Comparison of ENCODE assay signal across 15 cellular contexts in genomic region chr10:75034131-75034512, GRCh38.
DNase-seq lines count a peak whose midpoint lies in the region; ATAC-seq and TF ChIP-seq lines count a peak whose summit lies in the region.
"Had no signal": no experiment of that assay in that cellular context is flagged by ENCODE, and none has a peak within 500 bp of the region (broad histone marks: within the 10 kb centered on the region; RNA-seq: fewer than 3 reads in every experiment).

No MANE protein-coding gene starts in this region.

- in situ Hi-C loops in HAP-1 (cut with MboI; ENCODE audit: low sequenced_read_pairs) = no loop called here

- WGBS in psoas muscle, 3 donors = 30 to 57% (median 39%) methylated on average over 5 of the region's 5 CpGs

- H3K4me3 Mint-ChIP-seq in activated T-cell treated with anti-CD3 and anti-CD28 coated beads, Interleukin-2, amount 50 U/mL, for 24 hours = peak overlapping the region; percentile 11

- DNase-seq in right atrium auricular region (ENCODE audit: low spot score) (no peak), Right ventricle myocardium inferior (ENCODE audit: missing footprints) (no peak), psoas muscle (no peak), A673 (ENCODE audit: low spot score) (no peak), HAP-1 (ENCODE audit: low spot score in 2 of 2) (no peak)
- DNase-seq in activated T-cell treated with anti-CD3 and anti-CD28 coated beads, Interleukin-2, amount 50 U/mL, for 24 hours = peak; percentile 58
- no peak for DNase-seq in effector CD8-positive, alpha-beta T cell (lab: John Stamatoyannopoulos, UW)
- DNase-seq: GDM1, NCI-H345, pancreas had no signal

- POLR2A ChIA-PET in A673 (lab: Charles Lee; ENCODE audit: low non-redundant PET) = interaction anchor here (0.6 kb wide), 1 partner anchor 1098 kb away, joined by 3 read pairs; no protein-coding TSS in a partner anchor

- intact Hi-C loops in Right ventricle myocardium inferior (cut with DNase I) (loop anchor here (10.0 kb wide), 2 partner anchors 61 to 201 kb away; partner anchors contain the start of gene COMTD1), psoas muscle (cut with DNase I) (no loop called here), A673 (cut with micrococcal nuclease; ENCODE audit: unreplicated experiment) (no loop called here)

- H3K4me1 Mint-ChIP-seq in activated T-cell treated with anti-CD3 and anti-CD28 coated beads, Interleukin-2, amount 50 U/mL, for 24 hours (ENCODE audit: low read depth) = peaks cover 62% of the 10 kb centered on the region

- H3K9me3 ChIP-seq in right atrium auricular region = no peaks in the 10 kb centered on the region
- H3K9me3 ChIP-seq in psoas muscle = no peaks in the 10 kb centered on the region
- no peaks in the 10 kb centered on the region for H3K9me3 ChIP-seq in A673 (ENCODE audit: low read depth, low read length, poor library complexity, severe bottlenecking)
- H3K9me3 ChIP-seq in HAP-1 = no peaks in the 10 kb centered on the region
- H3K9me3 ChIP-seq: BLaER1, pancreas, vagina had no signal

- peak overlapping the region; percentile 45 to 61 for H3K27ac ChIP-seq in right atrium auricular region
- H3K27ac ChIP-seq in psoas muscle = peak overlapping the region; percentile 68
- H3K27ac ChIP-seq in A673 (ENCODE audit: low read depth, low read length, poor library complexity, severe bottlenecking) = no peak overlapping the region
- H3K27ac ChIP-seq: BLaER1, hepatocyte, pancreas, vagina had no signal

- H3K36me3 ChIP-seq in right atrium auricular region (peaks cover 19% of the 10 kb centered on the region), psoas muscle (ENCODE audit: insufficient read depth in 1 of 2, low read depth in 1 of 2) (peaks cover 0 to 28% of the 10 kb centered on the region in 2 donors), A673 (ENCODE audit: insufficient read depth, low read length, poor library complexity, severe bottlenecking) (no peaks in the 10 kb centered on the region), HAP-1 (replicated peaks) (no peaks in the 10 kb centered on the region)

- H3K27me3 Mint-ChIP-seq in activated T-cell treated with anti-CD3 and anti-CD28 coated beads, Interleukin-2, amount 50 U/mL, for 24 hours = no peaks in the 10 kb centered on the region

- BruUV-seq in A673 (replicated peaks; lab: Mats Ljungman, UMichigan) = no TSS peak

- no peaks in the 10 kb centered on the region for H3K27me3 ChIP-seq in right atrium auricular region
- no peaks in the 10 kb centered on the region for H3K27me3 ChIP-seq in psoas muscle (ENCODE audit: insufficient read depth in 3 of 3, low read length in 2 of 3)
- no peaks in the 10 kb centered on the region for H3K27me3 ChIP-seq in A673 (replicated peaks; ENCODE audit: insufficient read depth, low read depth, low read length, poor library complexity)
- no peaks in the 10 kb centered on the region for H3K27me3 ChIP-seq in HAP-1 (ENCODE audit: low read depth)
- H3K27me3 ChIP-seq: BLaER1, hepatocyte, pancreas, vagina had no signal

- peaks cover 0 to 29% of the 10 kb centered on the region in 2 donors for H3K4me1 ChIP-seq in right atrium auricular region
- peaks cover 37% of the 10 kb centered on the region for H3K4me1 ChIP-seq in psoas muscle
- H3K4me1 ChIP-seq in A673 (ENCODE audit: insufficient read depth, low read length, poor library complexity, severe bottlenecking) = no peaks in the 10 kb centered on the region
- no peaks in the 10 kb centered on the region for H3K4me1 ChIP-seq in HAP-1
- H3K4me1 ChIP-seq: pancreas, vagina had no signal

- no peak overlapping the region for H3K4me3 ChIP-seq in right atrium auricular region
- H3K4me3 ChIP-seq in psoas muscle = no peak overlapping the region
- no peak overlapping the region for H3K4me3 ChIP-seq in A673 (ENCODE audit: low read depth, low read length, poor library complexity, severe bottlenecking)
- H3K4me3 ChIP-seq in HAP-1 = no peak overlapping the region
- H3K4me3 ChIP-seq: BLaER1, hepatocyte, lung, pancreas, vagina had no signal

- H3K27ac Mint-ChIP-seq in activated T-cell treated with anti-CD3 and anti-CD28 coated beads, Interleukin-2, amount 50 U/mL, for 24 hours = peak overlapping the region; percentile 90

- CTCF ChIA-PET in A673 (lab: Charles Lee) = no interaction called here

- no peak for TF ChIP-seq CTCF in right atrium auricular region (IDR thresholded peaks at IDR 0.05)
- no peak for TF ChIP-seq CTCF in psoas muscle (IDR thresholded peaks at IDR 0.05)
- TF ChIP-seq CTCF in A673 (conservative IDR thresholded peaks at IDR 0.05; ENCODE audit: low read depth, low read length) = no peak

- no peaks in the 10 kb centered on the region for H3K9me3 Mint-ChIP-seq in activated T-cell treated with anti-CD3 and anti-CD28 coated beads, Interleukin-2, amount 50 U/mL, for 24 hours

- peaks cover 25% of the 10 kb centered on the region for H3K36me3 Mint-ChIP-seq in activated T-cell treated with anti-CD3 and anti-CD28 coated beads, Interleukin-2, amount 50 U/mL, for 24 hours (ENCODE audit: low read depth)

- ATAC-seq in Right ventricle myocardium inferior (no peak), psoas muscle (peak; percentile 62 to 75 (median 72)), GM21717 (IDR thresholded peaks at IDR 0.05; ENCODE audit: unreplicated experiment) (no peak)
- ATAC-seq: pancreas had no signal

Comparison
In these comparisons a context has a peak if more than half of its experiments do, and no peak if none do; other contexts are left out.
1. ATAC-seq: peak in psoas muscle (4 of 4); none in Right ventricle myocardium inferior (single experiment) and GM21717 (single experiment).